ENCODE assay signal across 23 cellular contexts in genomic region chr10:43256531-43257209, GRCh38. TPM values are rescaled to one million over a fixed set of nuclear protein-coding genes. Genes with fewer than 3 reads are reported as not detected.
A peak's percentile ranks its signal among the peaks of the same experiment; 100 is the strongest.
DNase-seq lines count a peak whose midpoint lies in the region; ATAC-seq and TF ChIP-seq lines count a peak whose summit lies in the region.
"Had no signal": no experiment of that assay in that cellular context is flagged by ENCODE, and none has a peak within 500 bp of the region (broad histone marks: within the 10 kb centered on the region; RNA-seq: fewer than 3 reads in every experiment).

No MANE protein-coding gene starts in this region.

- H3K36me3 ChIP-seq in WERI-Rb-1, result no peaks in the 10 kb centered on the region
- H3K36me3 ChIP-seq: BE2C, cardiac muscle cell had no signal

- TF ChIP-seq CTCF in MCF 10A (IDR thresholded peaks at IDR 0.05; ENCODE audit: unreplicated experiment), result no peak
- no peak for TF ChIP-seq CTCF in WERI-Rb-1 (IDR thresholded peaks at IDR 0.05; ENCODE audit: low read depth, low read length)

- no peak for ATAC-seq in activated naive CD8-positive, alpha-beta T cell treated with anti-CD3 and anti-CD28 coated beads, Interleukin-2, amount 10 ng/mL, durations not matched to agents 7 days and 5 days (ENCODE audit: low read depth)
- ATAC-seq in activated naive CD8-positive, alpha-beta T cell treated with anti-CD3 and anti-CD28 coated beads, Interleukin-2, amount 50 U/mL, for 24 hours, result no peak
- ATAC-seq in stimulated activated effector memory CD8-positive, alpha-beta T cell treated with anti-CD3 and anti-CD28 coated beads, Interleukin-12 subunit alpha, Interleukin-12 subunit beta, amount 100 ng/mL, for 72 hours, result no peak

- no peaks in the 10 kb centered on the region for H3K36me3 Mint-ChIP-seq in activated naive CD8-positive, alpha-beta T cell treated with anti-CD3 and anti-CD28 coated beads, Interleukin-2, amount 10 ng/mL, durations not matched to agents 7 days and 5 days
- no peaks in the 10 kb centered on the region for H3K36me3 Mint-ChIP-seq in activated naive CD8-positive, alpha-beta T cell treated with anti-CD3 and anti-CD28 coated beads, Interleukin-2, amount 50 U/mL, for 24 hours (ENCODE audit: low read depth)
- no peaks in the 10 kb centered on the region for H3K36me3 Mint-ChIP-seq in stimulated activated effector memory CD8-positive, alpha-beta T cell treated with anti-CD3 and anti-CD28 coated beads, Interleukin-12 subunit alpha, Interleukin-12 subunit beta, amount 100 ng/mL, for 72 hours
- no peaks in the 10 kb centered on the region for H3K36me3 Mint-ChIP-seq in MCF 10A (ENCODE audit: insufficient read depth, unreplicated experiment)
- H3K36me3 Mint-ChIP-seq: activated CD8-positive, alpha-beta memory T cell treated with anti-CD3 and anti-CD28 coated beads, Interleukin-2, amount 10 ng/mL, durations not matched to agents 7 days and 5 days; activated naive CD4-positive, alpha-beta T cell treated with anti-CD3 and anti-CD28 coated beads, Interleukin-2, amount 50 U/mL, for 72 hours; immature natural killer cell; mesothelial cell of epicardium; naive B cell had no signal

- POLR2A ChIA-PET in activated naive CD8-positive, alpha-beta T cell treated with anti-CD3 and anti-CD28 coated beads, Interleukin-2, amount 10 ng/mL, durations not matched to agents 7 days and 5 days (lab: Charles Lee), result interaction anchor here (1.1 kb wide), 1 partner anchor 119 kb away, joined by 4 read pairs; the partner anchor contains the start of gene CSGALNACT2
- POLR2A ChIA-PET in MCF 10A (lab: Yijun Ruan, JAX), result no interaction called here

- DNase-seq in activated naive CD8-positive, alpha-beta T cell treated with anti-CD3 and anti-CD28 coated beads, Interleukin-2, amount 10 ng/mL, durations not matched to agents 7 days and 5 days, result no peak
- no peak for DNase-seq in activated naive CD8-positive, alpha-beta T cell treated with anti-CD3 and anti-CD28 coated beads, Interleukin-2, amount 50 U/mL, for 24 hours
- DNase-seq in H4 (ENCODE audit: low spot score) (peak; percentile 2), germinal center (ENCODE audit: low spot score) (peak; percentile 1), MCF 10A (ENCODE audit: unreplicated experiment) (no peak), WERI-Rb-1 (no peak)
- no peak for DNase-seq in stimulated activated effector memory CD8-positive, alpha-beta T cell treated with anti-CD3 and anti-CD28 coated beads, Interleukin-12 subunit alpha, Interleukin-12 subunit beta, amount 100 ng/mL, for 72 hours (ENCODE audit: low spot score in 2 of 2)
- DNase-seq: DMS79, naive B cell, NCI-H1092 treated with DMSO at 0.1 percent for 48 hours, NCI-H187, T-helper 9 cell had no signal

- no peak overlapping the region for H3K4me3 ChIP-seq in WERI-Rb-1 (ENCODE audit: low read depth, low read length)
- H3K4me3 ChIP-seq: cardiac muscle cell, skin epidermis had no signal

- intact Hi-C loops in MCF 10A (cut with micrococcal nuclease), result no loop called here

- H3K27ac ChIP-seq in WERI-Rb-1, result no peak overlapping the region
- H3K27ac ChIP-seq: cardiac muscle cell had no signal

- H3K9me3 ChIP-seq in WERI-Rb-1 (ENCODE audit: severe bottlenecking), result no peaks in the 10 kb centered on the region
- H3K9me3 ChIP-seq: BE2C had no signal

- H3K4me3 Mint-ChIP-seq in activated naive CD8-positive, alpha-beta T cell treated with anti-CD3 and anti-CD28 coated beads, Interleukin-2, amount 10 ng/mL, durations not matched to agents 7 days and 5 days, result no peak overlapping the region
- no peak overlapping the region for H3K4me3 Mint-ChIP-seq in activated naive CD8-positive, alpha-beta T cell treated with anti-CD3 and anti-CD28 coated beads, Interleukin-2, amount 50 U/mL, for 24 hours
- no peak overlapping the region for H3K4me3 Mint-ChIP-seq in stimulated activated effector memory CD8-positive, alpha-beta T cell treated with anti-CD3 and anti-CD28 coated beads, Interleukin-12 subunit alpha, Interleukin-12 subunit beta, amount 100 ng/mL, for 72 hours
- H3K4me3 Mint-ChIP-seq in MCF 10A (ENCODE audit: unreplicated experiment), result no peak overlapping the region
- H3K4me3 Mint-ChIP-seq: activated CD4-positive, alpha-beta T cell treated with anti-CD3 and anti-CD28 coated beads, Interleukin-2, amount 10 ng/mL, durations not matched to agents 24 days and 14 days; activated CD8-positive, alpha-beta memory T cell treated with anti-CD3 and anti-CD28 coated beads, Interleukin-2, amount 10 ng/mL, durations not matched to agents 7 days and 5 days; activated T-cell treated with anti-CD3 and anti-CD28 coated beads, Interleukin-2, amount 50 U/mL, for 72 hours; mesothelial cell of epicardium; stimulated activated naive CD8-positive, alpha-beta T cell treated with anti-CD3 and anti-CD28 coated beads, Interleukin-15, amount 100 ng/mL, for 72 hours had no signal

- peaks cover 4% of the 10 kb centered on the region for H3K27me3 Mint-ChIP-seq in activated naive CD8-positive, alpha-beta T cell treated with anti-CD3 and anti-CD28 coated beads, Interleukin-2, amount 10 ng/mL, durations not matched to agents 7 days and 5 days
- H3K27me3 Mint-ChIP-seq in activated naive CD8-positive, alpha-beta T cell treated with anti-CD3 and anti-CD28 coated beads, Interleukin-2, amount 50 U/mL, for 24 hours, result peaks cover 3% of the 10 kb centered on the region
- no peaks in the 10 kb centered on the region for H3K27me3 Mint-ChIP-seq in MCF 10A (ENCODE audit: insufficient read depth, unreplicated experiment)
- H3K27me3 Mint-ChIP-seq: activated CD8-positive, alpha-beta memory T cell treated with anti-CD3 and anti-CD28 coated beads, Interleukin-2, amount 10 ng/mL, durations not matched to agents 7 days and 5 days had no signal

- H3K27me3 ChIP-seq in WERI-Rb-1 (ENCODE audit: insufficient read depth, low read depth, severe bottlenecking), result no peaks in the 10 kb centered on the region
- H3K27me3 ChIP-seq: BE2C, cardiac muscle cell had no signal

- H3K4me1 Mint-ChIP-seq in activated naive CD8-positive, alpha-beta T cell treated with anti-CD3 and anti-CD28 coated beads, Interleukin-2, amount 10 ng/mL, durations not matched to agents 7 days and 5 days, result peaks cover 10% of the 10 kb centered on the region
- H3K4me1 Mint-ChIP-seq in activated naive CD8-positive, alpha-beta T cell treated with anti-CD3 and anti-CD28 coated beads, Interleukin-2, amount 50 U/mL, for 24 hours, result no peaks in the 10 kb centered on the region
- peaks cover 45% of the 10 kb centered on the region for H3K4me1 Mint-ChIP-seq in stimulated activated effector memory CD8-positive, alpha-beta T cell treated with anti-CD3 and anti-CD28 coated beads, Interleukin-12 subunit alpha, Interleukin-12 subunit beta, amount 100 ng/mL, for 72 hours
- H3K4me1 Mint-ChIP-seq in MCF 10A (ENCODE audit: insufficient read depth, unreplicated experiment), result peaks cover 24% of the 10 kb centered on the region
- H3K4me1 Mint-ChIP-seq: mesothelial cell of epicardium had no signal

- no TSS peak for BruUV-seq in MCF 10A (replicated peaks; lab: Mats Ljungman, UMichigan)

- CTCF ChIA-PET in MCF 10A (lab: Yijun Ruan, JAX), result interaction anchor here (0.8 kb wide), 1 partner anchor 37 kb away, joined by 3 read pairs; no protein-coding TSS in a partner anchor

- H3K9me3 Mint-ChIP-seq in activated naive CD8-positive, alpha-beta T cell treated with anti-CD3 and anti-CD28 coated beads, Interleukin-2, amount 10 ng/mL, durations not matched to agents 7 days and 5 days, result no peaks in the 10 kb centered on the region
- no peaks in the 10 kb centered on the region for H3K9me3 Mint-ChIP-seq in activated naive CD8-positive, alpha-beta T cell treated with anti-CD3 and anti-CD28 coated beads, Interleukin-2, amount 50 U/mL, for 24 hours
- no peaks in the 10 kb centered on the region for H3K9me3 Mint-ChIP-seq in stimulated activated effector memory CD8-positive, alpha-beta T cell treated with anti-CD3 and anti-CD28 coated beads, Interleukin-12 subunit alpha, Interleukin-12 subunit beta, amount 100 ng/mL, for 72 hours
- no peaks in the 10 kb centered on the region for H3K9me3 Mint-ChIP-seq in MCF 10A (ENCODE audit: unreplicated experiment)
- H3K9me3 Mint-ChIP-seq: activated CD4-positive, alpha-beta T cell treated with anti-CD3 and anti-CD28 coated beads, Interleukin-2, amount 10 ng/mL, durations not matched to agents 24 days and 14 days; activated naive CD4-positive, alpha-beta T cell treated with anti-CD3 and anti-CD28 coated beads, Interleukin-2, amount 50 U/mL, for 72 hours; activated T-cell treated with anti-CD3 and anti-CD28 coated beads, Interleukin-2, amount 50 U/mL, for 72 hours; immature natural killer cell; mesothelial cell of epicardium; naive B cell; stimulated activated naive CD8-positive, alpha-beta T cell treated with anti-CD3 and anti-CD28 coated beads, Interleukin-15, amount 100 ng/mL, for 72 hours had no signal

- peak overlapping the region; percentile 5 for H3K27ac Mint-ChIP-seq in activated naive CD8-positive, alpha-beta T cell treated with anti-CD3 and anti-CD28 coated beads, Interleukin-2, amount 10 ng/mL, durations not matched to agents 7 days and 5 days
- no peak overlapping the region for H3K27ac Mint-ChIP-seq in activated naive CD8-positive, alpha-beta T cell treated with anti-CD3 and anti-CD28 coated beads, Interleukin-2, amount 50 U/mL, for 24 hours
- peak overlapping the region; percentile 64 for H3K27ac Mint-ChIP-seq in stimulated activated effector memory CD8-positive, alpha-beta T cell treated with anti-CD3 and anti-CD28 coated beads, Interleukin-12 subunit alpha, Interleukin-12 subunit beta, amount 100 ng/mL, for 72 hours
- H3K27ac Mint-ChIP-seq in MCF 10A (ENCODE audit: low read depth, unreplicated experiment), result no peak overlapping the region
- H3K27ac Mint-ChIP-seq: activated CD4-positive, alpha-beta T cell treated with anti-CD3 and anti-CD28 coated beads, Interleukin-2, amount 10 ng/mL, durations not matched to agents 24 days and 14 days; activated CD8-positive, alpha-beta memory T cell treated with anti-CD3 and anti-CD28 coated beads, Interleukin-2, amount 10 ng/mL, durations not matched to agents 7 days and 5 days; activated T-cell treated with anti-CD3 and anti-CD28 coated beads, Interleukin-2, amount 50 U/mL, for 72 hours; mesothelial cell of epicardium had no signal

RNA-seq across cellular contexts. Expression of gene RASGEF1A, which starts 10.2 kb away (rescaled TPM):
- 1 to 10 TPM; 4.4 to 4.9 TPM for total RNA-seq in activated naive CD8-positive, alpha-beta T cell treated with anti-CD3 and anti-CD28 coated beads, Interleukin-2, amount 10 ng/mL, durations not matched to agents 7 days and 5 days
- not detected in 2 replicates for total RNA-seq in H4 (2014; rRNA removed; shearing (Covaris generic))
- total RNA-seq in MCF 10A (2022), result not detected in 2 replicates
- total RNA-seq: PC-3 had no signal

Comparison
In these comparisons a context has a peak if more than half of its experiments do, and no peak if none do; other contexts are left out.
1. H3K27ac Mint-ChIP-seq: peak in activated naive CD8-positive, alpha-beta T cell treated with anti-CD3 and anti-CD28 coated beads, Interleukin-2, amount 10 ng/mL, durations not matched to agents 7 days and 5 days (single experiment) and stimulated activated effector memory CD8-positive, alpha-beta T cell treated with anti-CD3 and anti-CD28 coated beads, Interleukin-12 subunit alpha, Interleukin-12 subunit beta, amount 100 ng/mL, for 72 hours (single experiment); none in activated naive CD8-positive, alpha-beta T cell treated with anti-CD3 and anti-CD28 coated beads, Interleukin-2, amount 50 U/mL, for 24 hours (single experiment) and MCF 10A (single experiment).
2. DNase-seq: peak in H4 (single experiment) and germinal center (single experiment); none in activated naive CD8-positive, alpha-beta T cell treated with anti-CD3 and anti-CD28 coated beads, Interleukin-2, amount 10 ng/mL, durations not matched to agents 7 days and 5 days (single experiment), activated naive CD8-positive, alpha-beta T cell treated with anti-CD3 and anti-CD28 coated beads, Interleukin-2, amount 50 U/mL, for 24 hours (single experiment), stimulated activated effector memory CD8-positive, alpha-beta T cell treated with anti-CD3 and anti-CD28 coated beads, Interleukin-12 subunit alpha, Interleukin-12 subunit beta, amount 100 ng/mL, for 72 hours (0 of 2), MCF 10A (single experiment) and WERI-Rb-1 (single experiment).